In the genomic region with DNA sequence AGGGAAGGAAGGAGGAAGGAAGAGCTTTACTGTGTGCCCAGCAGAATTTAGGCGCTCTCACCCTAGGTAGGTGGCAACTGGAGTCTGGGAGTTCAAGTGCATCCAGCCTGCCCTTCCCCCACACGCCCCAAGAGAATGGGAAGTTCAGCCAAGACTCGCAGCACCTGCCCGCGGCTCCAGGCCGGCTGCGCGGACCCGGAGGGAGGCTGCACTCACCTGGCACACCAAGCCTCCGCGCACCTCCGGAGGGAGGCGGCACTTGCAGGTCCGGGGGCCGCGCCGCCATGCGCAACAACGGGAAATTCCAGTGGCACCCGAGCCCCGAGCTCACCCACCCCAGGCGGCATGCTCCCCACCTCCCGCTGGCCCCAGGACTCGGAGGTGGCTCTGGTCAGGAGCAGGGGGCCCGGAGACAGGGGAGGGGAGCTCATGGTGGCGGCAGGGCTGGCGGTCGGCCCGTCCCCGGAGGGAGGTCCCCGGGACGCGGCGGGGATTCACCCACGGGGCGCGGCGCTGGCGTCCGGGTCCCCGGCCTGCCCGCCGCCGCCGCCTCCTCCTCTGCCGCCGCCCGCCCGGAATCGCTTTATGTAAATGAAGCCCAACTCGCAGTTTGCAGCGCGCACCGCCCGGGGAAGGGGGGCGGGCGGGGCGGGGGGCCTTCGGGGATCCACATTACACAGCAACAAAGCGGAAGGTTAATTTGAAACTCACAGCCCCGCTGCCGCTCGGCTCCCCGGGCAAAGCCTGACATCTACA, we compare ENCODE assay signal across 8 cellular contexts. TPM values are rescaled to one million over a fixed set of nuclear protein-coding genes. Genes with fewer than 3 reads are reported as not detected.
DNase-seq lines count a peak whose midpoint lies in the region; ATAC-seq and TF ChIP-seq lines count a peak whose summit lies in the region.

A gene with protein sequence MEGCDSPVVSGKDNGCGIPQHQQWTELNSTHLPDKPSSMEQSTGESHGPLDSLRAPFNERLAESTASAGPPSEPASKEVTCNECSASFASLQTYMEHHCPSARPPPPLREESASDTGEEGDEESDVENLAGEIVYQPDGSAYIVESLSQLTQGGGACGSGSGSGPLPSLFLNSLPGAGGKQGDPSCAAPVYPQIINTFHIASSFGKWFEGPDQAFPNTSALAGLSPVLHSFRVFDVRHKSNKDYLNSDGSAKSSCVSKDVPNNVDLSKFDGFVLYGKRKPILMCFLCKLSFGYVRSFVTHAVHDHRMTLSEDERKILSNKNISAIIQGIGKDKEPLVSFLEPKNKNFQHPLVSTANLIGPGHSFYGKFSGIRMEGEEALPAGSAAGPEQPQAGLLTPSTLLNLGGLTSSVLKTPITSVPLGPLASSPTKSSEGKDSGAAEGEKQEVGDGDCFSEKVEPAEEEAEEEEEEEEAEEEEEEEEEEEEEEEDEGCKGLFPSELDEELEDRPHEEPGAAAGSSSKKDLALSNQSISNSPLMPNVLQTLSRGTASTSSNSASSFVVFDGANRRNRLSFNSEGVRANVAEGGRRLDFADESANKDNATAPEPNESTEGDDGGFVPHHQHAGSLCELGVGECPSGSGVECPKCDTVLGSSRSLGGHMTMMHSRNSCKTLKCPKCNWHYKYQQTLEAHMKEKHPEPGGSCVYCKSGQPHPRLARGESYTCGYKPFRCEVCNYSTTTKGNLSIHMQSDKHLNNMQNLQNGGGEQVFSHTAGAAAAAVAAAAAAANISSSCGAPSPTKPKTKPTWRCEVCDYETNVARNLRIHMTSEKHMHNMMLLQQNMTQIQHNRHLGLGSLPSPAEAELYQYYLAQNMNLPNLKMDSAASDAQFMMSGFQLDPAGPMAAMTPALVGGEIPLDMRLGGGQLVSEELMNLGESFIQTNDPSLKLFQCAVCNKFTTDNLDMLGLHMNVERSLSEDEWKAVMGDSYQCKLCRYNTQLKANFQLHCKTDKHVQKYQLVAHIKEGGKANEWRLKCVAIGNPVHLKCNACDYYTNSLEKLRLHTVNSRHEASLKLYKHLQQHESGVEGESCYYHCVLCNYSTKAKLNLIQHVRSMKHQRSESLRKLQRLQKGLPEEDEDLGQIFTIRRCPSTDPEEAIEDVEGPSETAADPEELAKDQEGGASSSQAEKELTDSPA (N-terminal part only) (minus strand): TSS at position 593 of the 756 bp plus-strand sequence. CDS start 87,983 bp downstream, outside the sequence.

- peak within 1 kb of the TSS; percentile 88 for H2BK20ac ChIP-seq in IMR-90 (ENCODE audit: low read depth, low read length)

- peak within 1 kb of the TSS; percentile 86 for H2AK5ac ChIP-seq in IMR-90 (ENCODE audit: low read depth, low read length)

- no peaks in the 10 kb centered on the region for H3K36me3 Mint-ChIP-seq in activated B cell treated with CpG ODN at 0.5 μM for 24 hours (ENCODE audit: low read depth)

- peak within 1 kb of the TSS; percentile 78 for H2AFZ ChIP-seq in IMR-90 (replicated peaks; ENCODE audit: low read length, poor library complexity)

- in situ Hi-C loops in IMR-90 (cut with MboI; ENCODE audit: low sequenced_read_pairs), result no loop called here

- H3K4ac ChIP-seq in IMR-90 (ENCODE audit: low read depth, low read length), result peak within 1 kb of the TSS; percentile 95

- H4K91ac ChIP-seq in IMR-90 (ENCODE audit: insufficient read depth, low read depth, low read length), result peak within 1 kb of the TSS; percentile 85

- H4K5ac ChIP-seq in IMR-90 (ENCODE audit: low read depth, low read length), result peak within 1 kb of the TSS; percentile 71

- H3K4me3 ChIP-seq in IMR-90 (ENCODE audit: insufficient read depth, low read depth, low read length) (peak within 1 kb of the TSS; percentile 53), mucosa of rectum (ENCODE audit: low read length in 2 of 2) (peak within 1 kb of the TSS; percentile 67 to 75)

- peak within 1 kb of the TSS; percentile 91 for H3K4me2 ChIP-seq in IMR-90 (ENCODE audit: low read depth, low read length)

- POLR2A ChIA-PET in IMR-90 (lab: Charles Lee; ENCODE audit: unreplicated experiment), result no interaction called here
- POLR2A ChIA-PET in activated B cell treated with CpG ODN at 0.5 μM for 24 hours (lab: Charles Lee), result interaction anchor here (0.8 to 1.1 kb wide), 4 partner anchors 9 to 215 kb away, joined by 3 to 5 read pairs (median 4); no protein-coding TSS in a partner anchor

- peaks cover 44 to 83% of the 10 kb centered on the region in 2 experiments for H3K79me1 ChIP-seq in IMR-90 (ENCODE audit: low read depth in 1 of 2, low read length in 2 of 2)

- H3K14ac ChIP-seq in IMR-90 (replicated peaks; ENCODE audit: low read depth, low read length), result peak within 1 kb of the TSS; percentile 82

- peak; percentile 67 for ATAC-seq in GM21576 (IDR thresholded peaks at IDR 0.05; ENCODE audit: unreplicated experiment)
- peak; percentile 52 for ATAC-seq in IMR-90 (ENCODE audit: low read depth)
- peak; percentile 87 for ATAC-seq in activated B cell treated with CpG ODN at 0.5 μM for 24 hours (ENCODE audit: low read depth)

- peak within 1 kb of the TSS; percentile 82 for H3K4me3 Mint-ChIP-seq in activated B cell treated with CpG ODN at 0.5 μM for 24 hours

- no TSS peak for BruUV-seq in IMR-90 (replicated peaks; lab: Mats Ljungman, UMichigan)

- H3K9me3 Mint-ChIP-seq in activated B cell treated with CpG ODN at 0.5 μM for 24 hours, result no peaks in the 10 kb centered on the region

- H3K4me1 ChIP-seq in IMR-90 (ENCODE audit: control insufficient read depth, insufficient read depth, low read length) (peaks cover 53% of the 10 kb centered on the region), mucosa of rectum (ENCODE audit: control insufficient read depth in 2 of 2, insufficient read depth in 2 of 2, low read length in 2 of 2) (peaks cover 20 to 43% of the 10 kb centered on the region in 2 donors)

- intact Hi-C loops in IMR-90 (cut with micrococcal nuclease), result no loop called here
- intact Hi-C loops in activated B cell treated with CpG ODN at 0.5 μM for 24 hours (cut with micrococcal nuclease), result loop anchor here (1.0 to 5.0 kb wide), 7 partner anchors 10 to 875 kb away; a partner anchor contains a TSS

- TF ChIP-seq CTCF in IMR-90 (conservative IDR thresholded peaks at IDR 0.05; ENCODE audit: low read depth, low read length) (peak; percentile 29; the same call in 1 of the 2 replicates), activated B cell treated with CpG ODN at 0.5 μM for 24 hours (IDR thresholded peaks at IDR 0.05) (no peak)

- DNase-seq in NCI-H2081 (lab: John Stamatoyannopoulos, UW) (peak; percentile 37 to 77), NCI-H2081 treated with DMSO at 0.1 percent for 48 hours (lab: John Stamatoyannopoulos, UW) (no peak), IMR-90 (peak; percentile 49), activated B cell treated with CpG ODN at 0.5 μM for 24 hours (peak; percentile 70), erythroblast (lab: John Stamatoyannopoulos, UW) (peak; percentile 33 to 43), ureter (ENCODE audit: low spot score) (peak; percentile 79)

- H2BK15ac ChIP-seq in IMR-90 (ENCODE audit: low read depth, low read length), result peak within 1 kb of the TSS; percentile 79

- TF ChIP-seq POLR2A in IMR-90 (IDR thresholded peaks at IDR 0.05; ENCODE audit: low read depth, low read length) (no peak), erythroblast (IDR thresholded peaks at IDR 0.05; ENCODE audit: low read length) (no peak)

- H3K9me3 ChIP-seq in IMR-90 (ENCODE audit: control insufficient read depth, insufficient read depth, low read length) (no peaks in the 10 kb centered on the region), mucosa of rectum (ENCODE audit: control insufficient read depth in 2 of 2, low read length in 2 of 2) (no peaks in the 10 kb centered on the region)

- H3K9ac ChIP-seq in IMR-90 (ENCODE audit: low read depth, low read length), result peak within 1 kb of the TSS; percentile 90
- H3K9ac ChIP-seq in mucosa of rectum (ENCODE audit: low read depth in 1 of 2, low read length in 2 of 2), result peak within 1 kb of the TSS; percentile 60 to 77

- H2BK5ac ChIP-seq in IMR-90 (ENCODE audit: low read depth, low read length, poor library complexity, severe bottlenecking), result peak within 1 kb of the TSS; percentile 82

- no peaks in the 10 kb centered on the region for H3K36me3 ChIP-seq in IMR-90 (ENCODE audit: control insufficient read depth, insufficient read depth, low read length)
- no peaks in the 10 kb centered on the region for H3K36me3 ChIP-seq in mucosa of rectum (ENCODE audit: control insufficient read depth in 2 of 2, insufficient read depth in 2 of 2, low read length in 2 of 2)

- peak within 1 kb of the TSS; percentile 85 for H2BK120ac ChIP-seq in IMR-90 (ENCODE audit: low read depth, low read length)

- no peaks in the 10 kb centered on the region for H3K27me3 ChIP-seq in IMR-90 (ENCODE audit: control insufficient read depth, insufficient read depth, low read length)
- H3K27me3 ChIP-seq in mucosa of rectum (ENCODE audit: control insufficient read depth in 2 of 2, insufficient read depth in 2 of 2, low read length in 2 of 2), result no peaks in the 10 kb centered on the region

- peaks cover 3% of the 10 kb centered on the region for H3K27me3 Mint-ChIP-seq in activated B cell treated with CpG ODN at 0.5 μM for 24 hours

- H4K20me1 ChIP-seq in IMR-90 (ENCODE audit: insufficient read depth, low read length), result peaks cover 30% of the 10 kb centered on the region; the same call in 1 of the 2 replicates

- H3K23ac ChIP-seq in IMR-90 (ENCODE audit: low read depth, low read length), result peak within 1 kb of the TSS; percentile 97

- peak within 1 kb of the TSS; percentile 91 for H2AK9ac ChIP-seq in IMR-90 (replicated peaks; ENCODE audit: low read depth, low read length, poor library complexity)

- H3K9me1 ChIP-seq in IMR-90 (ENCODE audit: insufficient read depth, low read length), result peaks cover 21% of the 10 kb centered on the region; the same call in 1 of the 2 replicates

- dilution Hi-C loops in IMR-90 (cut with HindIII; ENCODE audit: low sequenced_read_pairs, unreplicated experiment), result loop anchor here (25.0 kb wide), 1 partner anchor 110 kb away; no protein-coding TSS in a partner anchor

- H3K27ac ChIP-seq in IMR-90 (ENCODE audit: insufficient read depth, low read length) (peak within 1 kb of the TSS; percentile 92), mucosa of rectum (ENCODE audit: low read depth in 2 of 2, low read length in 2 of 2) (peak within 1 kb of the TSS; percentile 83 to 88)

- TF ChIP-seq RAD21 in IMR-90 (IDR thresholded peaks at IDR 0.05; ENCODE audit: low read length), result peak; percentile 35

- 1% methylated on average over 21 of the region's 64 CpGs; no CpG with 5 or more reads in 1 of the 2 experiments for WGBS in IMR-90 (ENCODE audit: extremely low coverage in 2 of 2, insufficient read length in 1 of 2), 2 experiments

- H3K18ac ChIP-seq in IMR-90 (ENCODE audit: low read depth, low read length), result peak within 1 kb of the TSS; percentile 58

- H3K4me1 Mint-ChIP-seq in activated B cell treated with CpG ODN at 0.5 μM for 24 hours, result peaks cover 17% of the 10 kb centered on the region

- peak within 1 kb of the TSS; percentile 76 for H3K56ac ChIP-seq in IMR-90 (ENCODE audit: extremely low read depth, insufficient read depth, low read length)

- CTCF ChIA-PET in IMR-90 (lab: Yijun Ruan, JAX) (interaction anchor here (0.5 to 1.2 kb wide), 2 partner anchors 129 to 215 kb away, joined by 4 to 7 read pairs; no protein-coding TSS in a partner anchor), activated B cell treated with CpG ODN at 0.5 μM for 24 hours (lab: Charles Lee) (interaction anchor here (1.1 kb wide), 1 partner anchor 215 kb away, joined by 3 read pairs; no protein-coding TSS in a partner anchor)

- H3K27ac Mint-ChIP-seq in activated B cell treated with CpG ODN at 0.5 μM for 24 hours, result peak within 1 kb of the TSS; percentile 50

- peak within 1 kb of the TSS; percentile 90 to 94 for H4K8ac ChIP-seq in IMR-90 (ENCODE audit: low read depth in 2 of 2, low read length in 2 of 2)

RNA-seq across cellular contexts. Expression of the gene that starts here (rescaled TPM):
- total RNA-seq in IMR-90 (2012; rRNA removed), result 1.4 and 2.2 TPM in 2 replicates
- 1.7 and 2.0 TPM in 2 replicates for polyA plus RNA-seq in IMR-90 (2012; rRNA removed)
- 0.78 and 1.1 TPM in 2 replicates for polyA plus RNA-seq in IMR-90 (2012; cell fraction: cytosol; rRNA removed)
- 1.9 and 2.8 TPM in 2 replicates for polyA plus RNA-seq in IMR-90 (2012; cell fraction: nucleus; rRNA removed; ENCODE audit: low replicate concordance)
- total RNA-seq in activated B cell treated with CpG ODN at 0.5 μM for 24 hours, result 9.2 and 9.6 TPM in 2 replicates
- 60.8 TPM for total RNA-seq in ureter
